19 cellular contexts compared by ENCODE assay signal in genomic region chr3:179083977-179084376, GRCh38. TPM values are rescaled to one million over a fixed set of nuclear protein-coding genes. Genes with fewer than 3 reads are reported as not detected.
DNase-seq lines count a peak whose midpoint lies in the region; ATAC-seq and TF ChIP-seq lines count a peak whose summit lies in the region.
"Had no signal": no experiment of that assay in that cellular context is flagged by ENCODE, and none has a peak within 500 bp of the region (broad histone marks: within the 10 kb centered on the region; RNA-seq: fewer than 3 reads in every experiment).

No MANE protein-coding gene starts in this region.

- H3K79me2 ChIP-seq in hepatocyte, result no peaks in the 10 kb centered on the region

- no peak overlapping the region for H3K27ac ChIP-seq in hepatocyte
- H3K27ac ChIP-seq: BLaER1 treated with 17β-estradiol and CSF1 and Interleukin-3, amounts not matched to agents 10 nM and 100 nM; esophagus squamous epithelium; suprapubic skin; VCaP had no signal

- no peak overlapping the region for H3K4me3 ChIP-seq in hepatocyte
- H3K4me3 ChIP-seq in HAP-1, result no peak overlapping the region
- H3K4me3 ChIP-seq: BLaER1 treated with 17β-estradiol and CSF1 and Interleukin-3, amounts not matched to agents 10 nM and 100 nM; esophagus squamous epithelium; smooth muscle cell; suprapubic skin had no signal

- H3K4me1 Mint-ChIP-seq in WTC11, result peaks cover 38% of the 10 kb centered on the region

- H3K4me3 Mint-ChIP-seq in WTC11, result no peak overlapping the region

- no peaks in the 10 kb centered on the region for H3K27me3 ChIP-seq in hepatocyte
- no peaks in the 10 kb centered on the region for H3K27me3 ChIP-seq in HAP-1 (ENCODE audit: low read depth)
- H3K27me3 ChIP-seq: BLaER1 treated with 17β-estradiol and CSF1 and Interleukin-3, amounts not matched to agents 10 nM and 100 nM; suprapubic skin had no signal

- no peaks in the 10 kb centered on the region for H3K4me1 ChIP-seq in hepatocyte (ENCODE audit: insufficient read depth)
- H3K4me1 ChIP-seq in HAP-1, result no peaks in the 10 kb centered on the region; the same call in 1 of the 2 replicates
- H3K4me1 ChIP-seq: esophagus squamous epithelium, suprapubic skin had no signal

- no peaks in the 10 kb centered on the region for H3K27me3 Mint-ChIP-seq in WTC11 (ENCODE audit: low read depth)

- TF ChIP-seq CTCF in WTC11 (IDR thresholded peaks at IDR 0.05), result no peak
- TF ChIP-seq CTCF in hepatocyte (IDR thresholded peaks at IDR 0.05; ENCODE audit: poor library complexity), result no peak

- H3K9me2 ChIP-seq in hepatocyte (replicated peaks; ENCODE audit: insufficient read depth), result no peaks in the 10 kb centered on the region

- H3K4me2 ChIP-seq in hepatocyte, result no peak overlapping the region
- H3K4me2 ChIP-seq: smooth muscle cell had no signal

- H3K9me3 Mint-ChIP-seq in WTC11, result peaks cover 6% of the 10 kb centered on the region; the same call in 1 of the 2 replicates

- peak; percentile 60 for ATAC-seq in GM19025 (IDR thresholded peaks at IDR 0.05; ENCODE audit: low read depth, unreplicated experiment)
- ATAC-seq in HG02885 (IDR thresholded peaks at IDR 0.05; ENCODE audit: poor library complexity, unreplicated experiment), result peak; percentile 60
- ATAC-seq in WTC11, result peak; percentile 89
- no peak for ATAC-seq in GM18861 (IDR thresholded peaks at IDR 0.05; ENCODE audit: unreplicated experiment)

- H3K36me3 ChIP-seq in hepatocyte (replicated peaks; ENCODE audit: insufficient read depth, low read depth) (no peaks in the 10 kb centered on the region), HAP-1 (replicated peaks) (no peaks in the 10 kb centered on the region)
- H3K36me3 ChIP-seq: BLaER1 treated with 17β-estradiol and CSF1 and Interleukin-3, amounts not matched to agents 10 nM and 100 nM; esophagus squamous epithelium; suprapubic skin had no signal

- H3K9me3 ChIP-seq in hepatocyte (ENCODE audit: low read depth), result no peaks in the 10 kb centered on the region
- H3K9me3 ChIP-seq in HAP-1, result no peaks in the 10 kb centered on the region
- H3K9me3 ChIP-seq: esophagus squamous epithelium, suprapubic skin had no signal

- peak; percentile 4 for DNase-seq in COR-L47 (lab: John Stamatoyannopoulos, UW)
- no peak for DNase-seq in WTC11 (ENCODE audit: low spot score)
- DNase-seq in hypothalamus (lab: John Stamatoyannopoulos, UW), result no peak
- no peak for DNase-seq in hepatocyte (ENCODE audit: low spot score)
- DNase-seq in HAP-1 (ENCODE audit: low spot score in 2 of 2), result no peak
- DNase-seq: activated T-cell treated with anti-CD3 and anti-CD28 coated beads for 4 hours, amygdala, esophagus squamous epithelium, GDM1, mammary epithelial cell, NCI-H1105, NCI-H526 had no signal

- CTCF ChIA-PET in WTC11 (lab: Charles Lee), result interaction anchor here (1.2 kb wide), 1 partner anchor 20 kb away, joined by 6 read pairs; no protein-coding TSS in a partner anchor

- POLR2A ChIA-PET in WTC11 (lab: Charles Lee), result no interaction called here

- WGBS in hepatocyte (ENCODE audit: low lambda C conversion rate, missing lambda C conversion rate), result 40% methylated on average over 2 of the region's 2 CpGs

- H3K27ac Mint-ChIP-seq in WTC11, result peak overlapping the region; percentile 52

- no peaks in the 10 kb centered on the region for H3K36me3 Mint-ChIP-seq in WTC11

- in situ Hi-C loops in HAP-1 (cut with MboI; ENCODE audit: low sequenced_read_pairs), result no loop called here

- no peaks in the 10 kb centered on the region for H4K20me1 ChIP-seq in hepatocyte (ENCODE audit: insufficient read depth, poor library complexity, severe bottlenecking)
- H4K20me1 ChIP-seq: BLaER1 treated with 17β-estradiol and CSF1 and Interleukin-3, amounts not matched to agents 10 nM and 100 nM had no signal

- H2AFZ ChIP-seq in hepatocyte, result no peak overlapping the region

TF ChIP-seq in WTC11, 78 proteins besides CTCF, POLR2A, EP300 and RAD21 (continues in another document):
- TF ChIP-seq SMAD3 (CRISPR knock-in tag; IDR thresholded peaks at IDR 0.05; ENCODE audit: borderline replicate concordance) (no peak), RORB (CRISPR knock-in tag; IDR thresholded peaks at IDR 0.05) (no peak), MLX (CRISPR knock-in tag; IDR thresholded peaks at IDR 0.05) (no peak), IRF2 (CRISPR knock-in tag; IDR thresholded peaks at IDR 0.05; ENCODE audit: borderline replicate concordance, low read depth) (no peak), ERG (CRISPR knock-in tag; IDR thresholded peaks at IDR 0.05) (no peak)
- TF ChIP-seq, protein P1, sequence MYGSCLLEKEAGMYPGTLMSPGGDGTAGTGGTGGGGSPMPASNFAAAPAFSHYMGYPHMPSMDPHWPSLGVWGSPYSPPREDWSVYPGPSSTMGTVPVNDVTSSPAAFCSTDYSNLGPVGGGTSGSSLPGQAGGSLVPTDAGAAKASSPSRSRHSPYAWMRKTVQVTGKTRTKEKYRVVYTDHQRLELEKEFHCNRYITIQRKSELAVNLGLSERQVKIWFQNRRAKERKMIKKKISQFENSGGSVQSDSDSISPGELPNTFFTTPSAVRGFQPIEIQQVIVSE (CRISPR knock-in tag; IDR thresholded peaks at IDR 0.05; ENCODE audit: borderline replicate concordance), result no peak
- TF ChIP-seq, protein P2, sequence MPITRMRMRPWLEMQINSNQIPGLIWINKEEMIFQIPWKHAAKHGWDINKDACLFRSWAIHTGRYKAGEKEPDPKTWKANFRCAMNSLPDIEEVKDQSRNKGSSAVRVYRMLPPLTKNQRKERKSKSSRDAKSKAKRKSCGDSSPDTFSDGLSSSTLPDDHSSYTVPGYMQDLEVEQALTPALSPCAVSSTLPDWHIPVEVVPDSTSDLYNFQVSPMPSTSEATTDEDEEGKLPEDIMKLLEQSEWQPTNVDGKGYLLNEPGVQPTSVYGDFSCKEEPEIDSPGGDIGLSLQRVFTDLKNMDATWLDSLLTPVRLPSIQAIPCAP (CRISPR knock-in tag; IDR thresholded peaks at IDR 0.05), result no peak
- TF ChIP-seq, protein P3, sequence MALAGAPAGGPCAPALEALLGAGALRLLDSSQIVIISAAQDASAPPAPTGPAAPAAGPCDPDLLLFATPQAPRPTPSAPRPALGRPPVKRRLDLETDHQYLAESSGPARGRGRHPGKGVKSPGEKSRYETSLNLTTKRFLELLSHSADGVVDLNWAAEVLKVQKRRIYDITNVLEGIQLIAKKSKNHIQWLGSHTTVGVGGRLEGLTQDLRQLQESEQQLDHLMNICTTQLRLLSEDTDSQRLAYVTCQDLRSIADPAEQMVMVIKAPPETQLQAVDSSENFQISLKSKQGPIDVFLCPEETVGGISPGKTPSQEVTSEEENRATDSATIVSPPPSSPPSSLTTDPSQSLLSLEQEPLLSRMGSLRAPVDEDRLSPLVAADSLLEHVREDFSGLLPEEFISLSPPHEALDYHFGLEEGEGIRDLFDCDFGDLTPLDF (CRISPR knock-in tag; IDR thresholded peaks at IDR 0.05), result no peak
- TF ChIP-seq, protein P4, sequence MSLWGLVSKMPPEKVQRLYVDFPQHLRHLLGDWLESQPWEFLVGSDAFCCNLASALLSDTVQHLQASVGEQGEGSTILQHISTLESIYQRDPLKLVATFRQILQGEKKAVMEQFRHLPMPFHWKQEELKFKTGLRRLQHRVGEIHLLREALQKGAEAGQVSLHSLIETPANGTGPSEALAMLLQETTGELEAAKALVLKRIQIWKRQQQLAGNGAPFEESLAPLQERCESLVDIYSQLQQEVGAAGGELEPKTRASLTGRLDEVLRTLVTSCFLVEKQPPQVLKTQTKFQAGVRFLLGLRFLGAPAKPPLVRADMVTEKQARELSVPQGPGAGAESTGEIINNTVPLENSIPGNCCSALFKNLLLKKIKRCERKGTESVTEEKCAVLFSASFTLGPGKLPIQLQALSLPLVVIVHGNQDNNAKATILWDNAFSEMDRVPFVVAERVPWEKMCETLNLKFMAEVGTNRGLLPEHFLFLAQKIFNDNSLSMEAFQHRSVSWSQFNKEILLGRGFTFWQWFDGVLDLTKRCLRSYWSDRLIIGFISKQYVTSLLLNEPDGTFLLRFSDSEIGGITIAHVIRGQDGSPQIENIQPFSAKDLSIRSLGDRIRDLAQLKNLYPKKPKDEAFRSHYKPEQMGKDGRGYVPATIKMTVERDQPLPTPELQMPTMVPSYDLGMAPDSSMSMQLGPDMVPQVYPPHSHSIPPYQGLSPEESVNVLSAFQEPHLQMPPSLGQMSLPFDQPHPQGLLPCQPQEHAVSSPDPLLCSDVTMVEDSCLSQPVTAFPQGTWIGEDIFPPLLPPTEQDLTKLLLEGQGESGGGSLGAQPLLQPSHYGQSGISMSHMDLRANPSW (CRISPR knock-in tag; conservative IDR thresholded peaks at IDR 0.05; ENCODE audit: low read depth), result no peak
- TF ChIP-seq, protein P5, sequence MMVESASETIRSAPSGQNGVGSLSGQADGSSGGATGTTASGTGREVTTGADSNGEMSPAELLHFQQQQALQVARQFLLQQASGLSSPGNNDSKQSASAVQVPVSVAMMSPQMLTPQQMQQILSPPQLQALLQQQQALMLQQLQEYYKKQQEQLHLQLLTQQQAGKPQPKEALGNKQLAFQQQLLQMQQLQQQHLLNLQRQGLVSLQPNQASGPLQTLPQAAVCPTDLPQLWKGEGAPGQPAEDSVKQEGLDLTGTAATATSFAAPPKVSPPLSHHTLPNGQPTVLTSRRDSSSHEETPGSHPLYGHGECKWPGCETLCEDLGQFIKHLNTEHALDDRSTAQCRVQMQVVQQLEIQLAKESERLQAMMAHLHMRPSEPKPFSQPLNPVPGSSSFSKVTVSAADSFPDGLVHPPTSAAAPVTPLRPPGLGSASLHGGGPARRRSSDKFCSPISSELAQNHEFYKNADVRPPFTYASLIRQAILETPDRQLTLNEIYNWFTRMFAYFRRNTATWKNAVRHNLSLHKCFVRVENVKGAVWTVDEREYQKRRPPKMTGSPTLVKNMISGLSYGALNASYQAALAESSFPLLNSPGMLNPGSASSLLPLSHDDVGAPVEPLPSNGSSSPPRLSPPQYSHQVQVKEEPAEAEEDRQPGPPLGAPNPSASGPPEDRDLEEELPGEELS (CRISPR knock-in tag; IDR thresholded peaks at IDR 0.05), result no peak

RNA-seq across cellular contexts. Expression of gene ZMAT3, which starts 12.4 kb away (rescaled TPM):
- total RNA-seq in WTC11 (2021) (19.8 to 24.1 TPM (median 20.1 TPM) in 3 replicates), hepatocyte (21.4 and 24.0 TPM in 2 replicates)
- polyA plus RNA-seq in hepatocyte, result 17.9 and 18.8 TPM in 2 replicates
